In the genomic region with DNA sequence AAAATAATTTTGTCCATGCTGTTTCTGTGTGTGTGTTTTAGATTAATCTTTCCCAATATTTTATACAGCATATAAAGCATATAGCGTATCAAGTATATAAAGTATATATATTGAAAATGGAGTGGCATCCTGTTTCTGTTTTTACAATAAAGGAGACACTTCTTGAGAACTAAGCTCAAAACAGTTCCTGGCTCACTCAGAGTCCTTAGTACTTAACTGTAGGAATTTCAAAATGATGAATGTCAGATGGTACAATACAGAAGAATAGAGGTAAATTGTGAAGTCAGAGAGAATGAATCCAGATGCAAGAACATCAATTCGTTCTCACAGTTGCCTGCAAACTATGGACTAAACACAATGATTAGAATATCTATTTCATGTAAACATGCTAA, we compare ENCODE assay signal across 23 cellular contexts.
"Had no signal": no experiment of that assay in that cellular context is flagged by ENCODE, and none has a peak within 500 bp of the region (broad histone marks: within the 10 kb centered on the region; RNA-seq: fewer than 3 reads in every experiment).

No MANE protein-coding gene starts in this region.

- DNase-seq: activated CD4-positive, alpha-beta T cell treated with anti-CD3 and anti-CD28 coated beads for 1 hour; activated CD4-positive, alpha-beta T cell treated with anti-CD3 and anti-CD28 coated beads, Interleukin-2, amount 50 U/mL, for 1 hour; activated CD8-positive, alpha-beta T cell treated with anti-CD3 and anti-CD28 coated beads, Interleukin-2, amount 10 ng/mL, durations not matched to agents 7 days and 5 days; adrenal gland; esophagus squamous epithelium; foreskin keratinocyte; immature natural killer cell; lower lobe of right lung; naive thymus-derived CD8-positive, alpha-beta T cell; retina; sigmoid colon; stimulated activated CD4-positive, alpha-beta T cell treated with anti-CD3 and anti-CD28 coated beads, Interleukin-2, amount 100 ng/mL, for 48 hours; stimulated activated CD8-positive, alpha-beta memory T cell treated with anti-CD3 and anti-CD28 coated beads, Interleukin-4, amount 100 ng/mL, for 48 hours; stimulated activated naive B cell treated with anti-CD40 and anti-IgM and Interleukin-4, amounts not matched to agents 10 μg/mL and 1 μg/mL and 100 μg/mL, for 72 hours; transverse colon; uterus had no signal

- H3K9me3 Mint-ChIP-seq: neural progenitor cell had no signal

- H3K36me3 Mint-ChIP-seq: activated naive CD4-positive, alpha-beta T cell treated with anti-CD3 and anti-CD28 coated beads, Interleukin-2, amount 50 U/mL, for 72 hours; immature natural killer cell; naive thymus-derived CD8-positive, alpha-beta T cell; neural progenitor cell; stimulated activated naive B cell treated with anti-CD40 and anti-IgM and Interleukin-4, amounts not matched to agents 10 μg/mL and 1 μg/mL and 100 μg/mL, for 72 hours had no signal

- H2AFZ ChIP-seq: neural progenitor cell had no signal

- H3K9ac ChIP-seq: neural progenitor cell had no signal

- H3K4me1 Mint-ChIP-seq: immature natural killer cell; naive thymus-derived CD8-positive, alpha-beta T cell; stimulated activated naive B cell treated with anti-CD40 and anti-IgM and Interleukin-4, amounts not matched to agents 10 μg/mL and 1 μg/mL and 100 μg/mL, for 72 hours had no signal

- H3K4me1 ChIP-seq: adrenal gland, ascending aorta, breast epithelium, esophagus squamous epithelium, foreskin keratinocyte, lower lobe of right lung, neural progenitor cell, sigmoid colon, transverse colon, uterus had no signal

- H3K4me2 ChIP-seq: neural progenitor cell had no signal

- H3K36me3 ChIP-seq: adrenal gland, ascending aorta, breast epithelium, esophagus squamous epithelium, lower lobe of right lung, neural progenitor cell, sigmoid colon, transverse colon, uterus had no signal

- H3K9me3 ChIP-seq: adrenal gland, ascending aorta, breast epithelium, esophagus squamous epithelium, lower lobe of right lung, sigmoid colon, transverse colon, uterus had no signal

- H3K4me3 Mint-ChIP-seq: activated CD8-positive, alpha-beta T cell treated with anti-CD3 and anti-CD28 coated beads, Interleukin-2, amount 10 ng/mL, durations not matched to agents 7 days and 5 days; immature natural killer cell; naive thymus-derived CD8-positive, alpha-beta T cell; neural progenitor cell; stimulated activated naive B cell treated with anti-CD40 and anti-IgM and Interleukin-4, amounts not matched to agents 10 μg/mL and 1 μg/mL and 100 μg/mL, for 72 hours had no signal

- H3K27ac ChIP-seq: adrenal gland, ascending aorta, breast epithelium, coronary artery, esophagus squamous epithelium, foreskin keratinocyte, lower lobe of right lung, neural progenitor cell, sigmoid colon, transverse colon, uterus had no signal

- H3K27me3 Mint-ChIP-seq: progenitor cell of endocrine pancreas; stimulated activated naive B cell treated with anti-CD40 and anti-IgM and Interleukin-4, amounts not matched to agents 10 μg/mL and 1 μg/mL and 100 μg/mL, for 72 hours had no signal

- H3K27me3 ChIP-seq: adrenal gland, ascending aorta, breast epithelium, esophagus squamous epithelium, foreskin keratinocyte, neural progenitor cell, sigmoid colon, transverse colon, uterus had no signal

- ATAC-seq: activated CD8-positive, alpha-beta T cell treated with anti-CD3 and anti-CD28 coated beads, Interleukin-2, amount 10 ng/mL, durations not matched to agents 7 days and 5 days; activated naive CD4-positive, alpha-beta T cell treated with anti-CD3 and anti-CD28 coated beads, Interleukin-2, amount 50 U/mL, for 72 hours; foreskin keratinocyte; left lobe of liver; lower lobe of right lung; naive thymus-derived CD8-positive, alpha-beta T cell; stimulated activated naive B cell treated with anti-CD40 and anti-IgM and Interleukin-4, amounts not matched to agents 10 μg/mL and 1 μg/mL and 100 μg/mL, for 72 hours had no signal

- H3K27ac Mint-ChIP-seq: activated CD8-positive, alpha-beta T cell treated with anti-CD3 and anti-CD28 coated beads, Interleukin-2, amount 10 ng/mL, durations not matched to agents 7 days and 5 days; activated naive CD4-positive, alpha-beta T cell treated with anti-CD3 and anti-CD28 coated beads, Interleukin-2, amount 50 U/mL, for 72 hours; immature natural killer cell; naive thymus-derived CD8-positive, alpha-beta T cell; neural progenitor cell; progenitor cell of endocrine pancreas; stimulated activated naive B cell treated with anti-CD40 and anti-IgM and Interleukin-4, amounts not matched to agents 10 μg/mL and 1 μg/mL and 100 μg/mL, for 72 hours had no signal

- H3K4me3 ChIP-seq: adrenal gland, ascending aorta, breast epithelium, coronary artery, esophagus squamous epithelium, lower lobe of right lung, neural progenitor cell, sigmoid colon, transverse colon, uterus had no signal
